In the genomic region with DNA sequence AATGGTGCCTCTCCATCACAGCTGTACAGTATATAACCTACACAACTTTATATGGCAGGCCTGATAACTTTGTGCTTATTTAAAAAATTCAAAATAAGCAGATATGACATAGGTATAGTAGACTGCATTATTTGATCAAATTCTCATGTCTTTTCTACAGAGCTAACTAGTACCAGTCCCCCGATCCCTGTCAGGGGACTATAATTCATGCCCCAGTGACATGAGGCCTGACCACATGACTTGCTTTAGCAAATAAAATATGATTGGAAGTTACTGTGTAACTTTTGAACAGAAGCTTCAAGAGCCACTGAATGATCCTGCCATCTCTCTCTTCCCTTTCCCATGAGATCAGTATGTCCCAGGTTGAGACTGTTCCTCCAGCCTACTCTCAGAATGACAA, we compare ENCODE assay signal across 11 cellular contexts. TPM values are rescaled to one million over a fixed set of nuclear protein-coding genes. Genes with fewer than 3 reads are reported as not detected.
"Had no signal": no experiment of that assay in that cellular context is flagged by ENCODE, and none has a peak within 500 bp of the region (broad histone marks: within the 10 kb centered on the region; RNA-seq: fewer than 3 reads in every experiment).

No MANE protein-coding gene starts in this region.

- H3K9me3 Mint-ChIP-seq: GM23338, H9 had no signal

- DNase-seq: H9, HCEC 1CT, Karpas-422, KBM-7 had no signal

- H3K27ac ChIP-seq: HL-60, KMS-11 had no signal

- H3K27ac Mint-ChIP-seq: GM23338, H9 had no signal

- H3K4me2 ChIP-seq: GM23338, KMS-11 had no signal

- H2AFZ ChIP-seq: GM23338 had no signal

- H3K4me3 ChIP-seq: GM23338 had no signal

- H3K4me3 Mint-ChIP-seq: GM23338, H9 had no signal

- H3K9ac ChIP-seq: KMS-11 had no signal

- FAIRE-seq: H1, H54, HepG2 had no signal

- ATAC-seq: GM23338, HepG2 had no signal

RNA-seq across cellular contexts. Expression of a gene that starts 49.2 kb away (rescaled TPM):
- total RNA-seq: GM23338, H1, H9, HepG2, HT1080 had no signal
- polyA plus RNA-seq: GM23338, H1, HepG2 had no signal

RNA-seq across cellular contexts. Expression of a gene that starts 55.2 kb away (rescaled TPM):
- total RNA-seq: GM23338, H1, H9, HepG2, HT1080 had no signal
- polyA plus RNA-seq: GM23338, H1, HepG2 had no signal
